ENCODE assay signal across 8 cellular contexts in genomic region chr4:84420608-84421007, GRCh38.
"Had no signal": no experiment of that assay in that cellular context is flagged by ENCODE, and none has a peak within 500 bp of the region (broad histone marks: within the 10 kb centered on the region; RNA-seq: fewer than 3 reads in every experiment).

No MANE protein-coding gene starts in this region.

- H3K27ac Mint-ChIP-seq: HFFc6 had no signal

- H3K27ac ChIP-seq: GM23248, HL-60 had no signal

- DNase-seq: GM23248, GOT3, H7, HFFc6, KBM-7 had no signal

- H3K9me3 Mint-ChIP-seq: HFFc6 had no signal

- H3K4me1 Mint-ChIP-seq: IgD-negative memory B cell had no signal

- H3K4me3 Mint-ChIP-seq: HFFc6 had no signal

- H3K36me3 Mint-ChIP-seq: IgD-negative memory B cell had no signal

- H3K4me3 ChIP-seq: GM23248, HAP-1 had no signal
